9 cellular contexts compared by ENCODE assay signal in genomic region chr1:92583821-92584760, GRCh38.
DNase-seq lines count a peak whose midpoint lies in the region; ATAC-seq and TF ChIP-seq lines count a peak whose summit lies in the region.
"Had no signal": no experiment of that assay in that cellular context is flagged by ENCODE, and none has a peak within 500 bp of the region (broad histone marks: within the 10 kb centered on the region; RNA-seq: fewer than 3 reads in every experiment).

No MANE protein-coding gene starts in this region.

- H3K36me3 Mint-ChIP-seq in stimulated activated memory B cell treated with anti-CD40 and anti-IgM and Interleukin-4, amounts not matched to agents 10 μg/mL and 1 μg/mL and 100 μg/mL, for 72 hours = peaks cover 30% of the 10 kb centered on the region

- H3K36me3 ChIP-seq in right atrium auricular region = no peaks in the 10 kb centered on the region

- peak; percentile 93 for DNase-seq in ELR (ENCODE audit: low read depth)
- peak; percentile 84 for DNase-seq in astrocyte of the spinal cord (ENCODE audit: low read depth, low spot score)
- no peak for DNase-seq in right atrium auricular region (ENCODE audit: low spot score)
- DNase-seq in NCI-H146 (lab: John Stamatoyannopoulos, UW) = no peak
- no peak for DNase-seq in NCI-H187 treated with DMSO at 0.1 percent for 48 hours (lab: John Stamatoyannopoulos, UW)
- DNase-seq: upper lobe of left lung had no signal

- H3K4me3 Mint-ChIP-seq in stimulated activated memory B cell treated with anti-CD40 and anti-IgM and Interleukin-4, amounts not matched to agents 10 μg/mL and 1 μg/mL and 100 μg/mL, for 72 hours = no peak overlapping the region

- TF ChIP-seq CTCF in astrocyte of the spinal cord (IDR thresholded peaks at IDR 0.05; ENCODE audit: low read depth, low read length) (no peak), right atrium auricular region (IDR thresholded peaks at IDR 0.05) (no peak)

- H3K27ac Mint-ChIP-seq in stimulated activated memory B cell treated with anti-CD40 and anti-IgM and Interleukin-4, amounts not matched to agents 10 μg/mL and 1 μg/mL and 100 μg/mL, for 72 hours = no peak overlapping the region

- no peak overlapping the region for H3K27ac ChIP-seq in right atrium auricular region

- in situ Hi-C loops in astrocyte of the spinal cord (cut with HindIII; ENCODE audit: low sequenced_read_pairs) = no loop called here

- no peaks in the 10 kb centered on the region for H3K9me3 Mint-ChIP-seq in stimulated activated memory B cell treated with anti-CD40 and anti-IgM and Interleukin-4, amounts not matched to agents 10 μg/mL and 1 μg/mL and 100 μg/mL, for 72 hours

- no peaks in the 10 kb centered on the region for H3K9me3 ChIP-seq in right atrium auricular region
- H3K9me3 ChIP-seq: upper lobe of left lung had no signal

- H3K4me3 ChIP-seq in astrocyte of the spinal cord (ENCODE audit: low read depth, low read length) = no peak overlapping the region
- no peak overlapping the region for H3K4me3 ChIP-seq in right atrium auricular region
- H3K4me3 ChIP-seq: upper lobe of left lung had no signal

- no peaks in the 10 kb centered on the region for H3K27me3 ChIP-seq in right atrium auricular region
- H3K27me3 ChIP-seq: upper lobe of left lung had no signal

- peaks cover 9% of the 10 kb centered on the region for H3K4me1 Mint-ChIP-seq in stimulated activated memory B cell treated with anti-CD40 and anti-IgM and Interleukin-4, amounts not matched to agents 10 μg/mL and 1 μg/mL and 100 μg/mL, for 72 hours

- no peaks in the 10 kb centered on the region for H3K27me3 Mint-ChIP-seq in stimulated activated memory B cell treated with anti-CD40 and anti-IgM and Interleukin-4, amounts not matched to agents 10 μg/mL and 1 μg/mL and 100 μg/mL, for 72 hours

- H3K4me1 ChIP-seq in right atrium auricular region = no peaks in the 10 kb centered on the region
- H3K4me1 ChIP-seq: upper lobe of left lung had no signal

- ATAC-seq in GM21423 (IDR thresholded peaks at IDR 0.05; ENCODE audit: unreplicated experiment) (peak; percentile 77), HG03575 (IDR thresholded peaks at IDR 0.05; ENCODE audit: extremely low read depth, insufficient number of reproducible peaks, low FRiP score, unreplicated experiment) (peak; percentile 75)
- peak; percentile 83 for ATAC-seq in stimulated activated memory B cell treated with anti-CD40 and anti-IgM and Interleukin-4, amounts not matched to agents 10 μg/mL and 1 μg/mL and 100 μg/mL, for 72 hours

Comparison
In these comparisons a context has a peak if more than half of its experiments do, and no peak if none do; other contexts are left out.
1. DNase-seq: peak in ELR (single experiment) and astrocyte of the spinal cord (single experiment); none in right atrium auricular region (single experiment), NCI-H146 (single experiment) and NCI-H187 treated with DMSO at 0.1 percent for 48 hours (single experiment).
2. Peak in every context shown above with its lines, with median percentiles within 50 percentile points of each other: ATAC-seq.